ENCODE assay signal across 8 cellular contexts in the genomic region with DNA sequence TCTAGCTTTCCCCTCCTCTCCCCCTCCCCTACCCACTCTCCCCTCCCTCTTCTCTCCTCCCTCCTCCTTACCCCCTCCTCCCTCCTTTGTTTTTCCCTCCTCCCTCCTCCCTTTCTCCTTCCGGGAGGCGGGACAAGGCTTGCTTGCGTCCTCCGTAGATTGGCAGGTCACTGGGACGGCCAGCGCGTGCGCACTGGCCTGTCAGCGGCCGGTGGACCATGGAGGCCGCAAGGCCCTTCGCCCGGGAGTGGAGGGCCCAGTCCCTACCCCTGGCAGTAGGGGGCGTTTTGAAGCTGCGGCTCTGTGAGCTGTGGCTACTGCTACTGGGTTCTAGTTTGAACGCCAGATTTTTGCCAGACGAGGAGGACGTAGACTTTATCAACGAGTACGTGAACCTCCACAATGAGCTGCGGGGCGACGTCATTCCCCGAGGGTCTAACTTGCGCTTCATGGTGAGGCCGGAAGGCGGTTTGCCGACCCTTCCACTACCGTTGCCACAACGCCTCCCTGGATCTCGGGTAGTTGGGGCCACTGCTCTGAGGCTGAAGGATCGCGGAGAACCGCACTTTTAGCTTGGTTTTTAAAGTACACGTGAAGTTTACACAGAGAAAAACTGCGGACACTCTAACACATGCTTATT. TPM values are rescaled to one million over a fixed set of nuclear protein-coding genes. Genes with fewer than 3 reads are reported as not detected.
DNase-seq lines count a peak whose midpoint lies in the region; ATAC-seq and TF ChIP-seq lines count a peak whose summit lies in the region.

A gene (plus strand): TSS at position 191 of the 640 bp plus-strand sequence. CDS start 28 bp downstream, at position 219.

- peaks cover 5% of the 10 kb centered on the region; the same call in 1 of the 2 replicates for H3K4me1 ChIP-seq in BE2C
- H3K4me1 ChIP-seq in left lung, result peaks cover 0 to 27% of the 10 kb centered on the region in 2 donors

- peak within 1 kb of the TSS; percentile 91 to 93 for H3K27ac ChIP-seq in left lung

- ATAC-seq in HG03442 (IDR thresholded peaks at IDR 0.05; ENCODE audit: unreplicated experiment), result peak; percentile 96
- ATAC-seq in left lung, result peak; percentile 100

- H3K36me3 ChIP-seq in BE2C (no peaks in the 10 kb centered on the region), left lung (no peaks in the 10 kb centered on the region)

- H3K27ac Mint-ChIP-seq in dendritic cell treated with granulocyte-macrophage colony-stimulating factor and Interleukin-4, amounts not matched to agents 40 ng/mL and 50 ng/mL, for 4 days, result peak within 1 kb of the TSS; percentile 97

- H3K4me3 Mint-ChIP-seq in dendritic cell treated with granulocyte-macrophage colony-stimulating factor and Interleukin-4, amounts not matched to agents 40 ng/mL and 50 ng/mL, for 4 days, result peak within 1 kb of the TSS; percentile 83

- H3K4me3 ChIP-seq in BE2C (ENCODE audit: low read depth, low read length) (peak within 1 kb of the TSS; percentile 68), left lung (peak within 1 kb of the TSS; percentile 45 to 52)

- no peaks in the 10 kb centered on the region for H3K9me3 ChIP-seq in BE2C
- H3K9me3 ChIP-seq in left lung, result no peaks in the 10 kb centered on the region

- TF ChIP-seq CTCF in BE2C (IDR thresholded peaks at IDR 0.05; ENCODE audit: low read depth, low read length), result peak; percentile 92
- TF ChIP-seq CTCF in left lung (IDR thresholded peaks at IDR 0.05), result peak; percentile 85 to 90

- intact Hi-C loops in dendritic cell treated with granulocyte-macrophage colony-stimulating factor and Interleukin-4, amounts not matched to agents 40 ng/mL and 50 ng/mL, for 4 days (cut with micrococcal nuclease), result loop anchor here (1.0 to 10.0 kb wide), 7 partner anchors 46 to 856 kb away; a partner anchor contains a TSS
- intact Hi-C loops in left lung (cut with DNase I), result no loop called here

- peak; percentile 97 for DNase-seq in BE2C
- DNase-seq in GM19238 (ENCODE audit: insufficient read length, low spot score), result peak; percentile 60
- DNase-seq in NCI-H524 (lab: John Stamatoyannopoulos, UW), result peak; percentile 88 to 92
- peak; percentile 77 to 87 for DNase-seq in activated CD4-positive, alpha-beta T cell treated with anti-CD3 and anti-CD28 coated beads, Interleukin-2, amount 50 U/mL, for 24 hours (ENCODE audit: low read depth in 1 of 2, low spot score in 1 of 2)
- DNase-seq in left lung, result peak; percentile 96 to 99
- peak; percentile 83 for DNase-seq in stimulated activated CD4-positive, alpha-beta T cell treated with anti-CD3 and anti-CD28 coated beads, Interleukin-2, amount 100 ng/mL, for 4 hours (ENCODE audit: low read depth)

- no peaks in the 10 kb centered on the region for H3K27me3 Mint-ChIP-seq in dendritic cell treated with granulocyte-macrophage colony-stimulating factor and Interleukin-4, amounts not matched to agents 40 ng/mL and 50 ng/mL, for 4 days

- H3K4me1 Mint-ChIP-seq in dendritic cell treated with granulocyte-macrophage colony-stimulating factor and Interleukin-4, amounts not matched to agents 40 ng/mL and 50 ng/mL, for 4 days (ENCODE audit: low read depth), result peaks cover 35% of the 10 kb centered on the region

- H3K27me3 ChIP-seq in BE2C (peaks cover 1% of the 10 kb centered on the region; the same call in 1 of the 2 replicates), left lung (no peaks in the 10 kb centered on the region)

- H3K9me3 Mint-ChIP-seq in dendritic cell treated with granulocyte-macrophage colony-stimulating factor and Interleukin-4, amounts not matched to agents 40 ng/mL and 50 ng/mL, for 4 days, result no peaks in the 10 kb centered on the region

- no peaks in the 10 kb centered on the region for H3K36me3 Mint-ChIP-seq in dendritic cell treated with granulocyte-macrophage colony-stimulating factor and Interleukin-4, amounts not matched to agents 40 ng/mL and 50 ng/mL, for 4 days (ENCODE audit: low read depth)

RNA-seq across cellular contexts. Expression of the gene that starts here (rescaled TPM):
- polyA plus RNA-seq in BE2C (2012; ENCODE audit: insufficient read depth, insufficient read length, low read depth), result not detected
- total RNA-seq in left lung, result 1 to 10 TPM in 1 of 2 donors, under 1 TPM in 1; 0.52 to 1.2 TPM

Comparison
In these comparisons a context has a peak if more than half of its experiments do, and no peak if none do; other contexts are left out.
1. Peak in every context shown above with its lines: DNase-seq, ATAC-seq, H3K4me3 ChIP-seq and H3K27ac ChIP-seq.